8 cellular contexts compared by ENCODE assay signal in the genomic region with DNA sequence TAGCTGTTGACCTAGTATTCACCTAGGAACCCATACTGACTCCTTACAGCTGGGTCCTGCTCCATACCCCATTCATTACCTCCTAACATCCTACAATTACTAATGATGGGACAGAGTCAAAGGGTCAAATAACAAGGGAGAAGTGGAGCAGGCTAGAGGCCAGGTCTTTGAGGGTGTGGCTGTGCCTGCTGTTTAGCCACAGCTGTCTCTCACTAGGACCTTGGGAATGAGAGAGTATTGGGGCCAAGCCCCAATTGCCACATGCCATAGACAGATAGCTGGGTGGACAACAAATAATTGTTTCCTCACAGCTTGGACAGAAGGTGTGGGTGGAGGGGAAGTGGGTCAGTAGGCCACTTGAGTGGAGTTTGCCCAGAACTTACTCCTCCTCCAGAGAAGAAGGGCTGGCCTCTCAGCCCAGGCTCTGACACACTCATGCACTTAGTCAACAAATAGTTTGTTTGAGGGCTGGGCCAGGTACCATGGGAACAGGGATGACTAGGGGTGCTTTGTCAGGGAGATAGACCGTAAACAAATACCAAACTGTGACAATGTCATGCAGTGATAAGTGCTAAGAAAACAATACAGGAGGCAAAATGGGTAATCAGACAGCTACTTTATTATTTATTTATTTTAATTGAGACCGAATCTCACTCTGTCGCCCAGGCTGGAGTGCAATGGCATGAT. TPM values are rescaled to one million over a fixed set of nuclear protein-coding genes. Genes with fewer than 3 reads are reported as not detected.
DNase-seq lines count a peak whose midpoint lies in the region; ATAC-seq and TF ChIP-seq lines count a peak whose summit lies in the region.

No MANE protein-coding gene starts in this region.

- TF ChIP-seq CTCF in AG10803 (conservative IDR thresholded peaks at IDR 0.05; ENCODE audit: low read length) (no peak), fibroblast of the aortic adventitia (IDR thresholded peaks at IDR 0.05; ENCODE audit: insufficient read depth, low read length) (no peak)

- no peaks in the 10 kb centered on the region for H3K9me3 Mint-ChIP-seq in activated CD4-positive, alpha-beta T cell treated with anti-CD3 and anti-CD28 coated beads, Interleukin-2, amount 10 ng/mL, durations not matched to agents 24 days and 14 days

- peak overlapping the region; percentile 57 for H3K27ac Mint-ChIP-seq in activated CD4-positive, alpha-beta T cell treated with anti-CD3 and anti-CD28 coated beads, Interleukin-2, amount 10 ng/mL, durations not matched to agents 24 days and 14 days

- H3K27me3 Mint-ChIP-seq in activated CD4-positive, alpha-beta T cell treated with anti-CD3 and anti-CD28 coated beads, Interleukin-2, amount 10 ng/mL, durations not matched to agents 24 days and 14 days = no peaks in the 10 kb centered on the region

- no peak overlapping the region for H3K4me3 Mint-ChIP-seq in activated CD4-positive, alpha-beta T cell treated with anti-CD3 and anti-CD28 coated beads, Interleukin-2, amount 10 ng/mL, durations not matched to agents 24 days and 14 days

- ATAC-seq in GM21515 (IDR thresholded peaks at IDR 0.05; ENCODE audit: unreplicated experiment) (no peak), HG02970 (IDR thresholded peaks at IDR 0.05; ENCODE audit: low FRiP score, unreplicated experiment) (no peak)

- H3K36me3 Mint-ChIP-seq in activated CD4-positive, alpha-beta T cell treated with anti-CD3 and anti-CD28 coated beads, Interleukin-2, amount 10 ng/mL, durations not matched to agents 24 days and 14 days (ENCODE audit: low read depth) = peaks cover 14% of the 10 kb centered on the region

- intact Hi-C loops in activated CD4-positive, alpha-beta T cell treated with anti-CD3 and anti-CD28 coated beads, Interleukin-2, amount 10 ng/mL, durations not matched to agents 24 days and 14 days (cut with micrococcal nuclease) = no loop called here

- DNase-seq in AG10803 (ENCODE audit: low read depth) (peak; percentile 99), HPDE6-E6E7 (ENCODE audit: extremely low spot score) (peak; percentile 99), fibroblast of the aortic adventitia (ENCODE audit: low read depth) (peak; percentile 90), non-pigmented ciliary epithelial cell (ENCODE audit: low read depth) (peak; percentile 79), NCI-H1105 (lab: John Stamatoyannopoulos, UW) (no peak)
- no peak for DNase-seq in activated CD4-positive, alpha-beta T cell treated with anti-CD3 and anti-CD28 coated beads, Interleukin-2, amount 10 ng/mL, durations not matched to agents 24 days and 14 days

- no peak overlapping the region for H3K4me3 ChIP-seq in AG10803 (ENCODE audit: low read length)
- H3K4me3 ChIP-seq in fibroblast of the aortic adventitia (ENCODE audit: low read depth, low read length) = no peak overlapping the region

- peaks cover 27% of the 10 kb centered on the region for H3K4me1 Mint-ChIP-seq in activated CD4-positive, alpha-beta T cell treated with anti-CD3 and anti-CD28 coated beads, Interleukin-2, amount 10 ng/mL, durations not matched to agents 24 days and 14 days

RNA-seq across cellular contexts. Expression of a gene that starts 10.2 kb away (rescaled TPM):
- total RNA-seq in activated CD4-positive, alpha-beta T cell treated with anti-CD3 and anti-CD28 coated beads, Interleukin-2, amount 10 ng/mL, durations not matched to agents 24 days and 14 days = 37.0 and 44.5 TPM in 2 replicates
- 28.9 and 39.9 TPM in 2 replicates for total RNA-seq in fibroblast of the aortic adventitia (ENCODE audit: low replicate concordance)

RNA-seq across cellular contexts. Expression of a gene that starts 11.0 kb away (rescaled TPM):
- total RNA-seq in activated CD4-positive, alpha-beta T cell treated with anti-CD3 and anti-CD28 coated beads, Interleukin-2, amount 10 ng/mL, durations not matched to agents 24 days and 14 days = 184 and 188 TPM in 2 replicates
- 24.4 and 155 TPM in 2 replicates for total RNA-seq in fibroblast of the aortic adventitia (ENCODE audit: low replicate concordance)

RNA-seq across cellular contexts. Expression of a gene that starts 15.2 kb away (rescaled TPM):
- total RNA-seq in activated CD4-positive, alpha-beta T cell treated with anti-CD3 and anti-CD28 coated beads, Interleukin-2, amount 10 ng/mL, durations not matched to agents 24 days and 14 days = 112 and 122 TPM in 2 replicates
- 29.1 and 47.4 TPM in 2 replicates for total RNA-seq in fibroblast of the aortic adventitia (ENCODE audit: low replicate concordance)

RNA-seq across cellular contexts. Expression of a gene that starts 15.6 kb away (rescaled TPM):
- total RNA-seq in activated CD4-positive, alpha-beta T cell treated with anti-CD3 and anti-CD28 coated beads, Interleukin-2, amount 10 ng/mL, durations not matched to agents 24 days and 14 days = 46.4 and 48.7 TPM in 2 replicates
- total RNA-seq in fibroblast of the aortic adventitia (ENCODE audit: low replicate concordance) = 19.8 and 21.1 TPM in 2 replicates

RNA-seq across cellular contexts. Expression of a gene that starts 27.0 kb away (rescaled TPM):
- total RNA-seq in activated CD4-positive, alpha-beta T cell treated with anti-CD3 and anti-CD28 coated beads, Interleukin-2, amount 10 ng/mL, durations not matched to agents 24 days and 14 days = 0.63 TPM in 1 of 2 replicates, not detected in the other
- total RNA-seq in fibroblast of the aortic adventitia (ENCODE audit: low replicate concordance) = not detected in 2 replicates

Comparison
In these comparisons a context has a peak if more than half of its experiments do, and no peak if none do; other contexts are left out.
1. DNase-seq: peak in AG10803 (single experiment), HPDE6-E6E7 (single experiment), fibroblast of the aortic adventitia (single experiment) and non-pigmented ciliary epithelial cell (single experiment); none in activated CD4-positive, alpha-beta T cell treated with anti-CD3 and anti-CD28 coated beads, Interleukin-2, amount 10 ng/mL, durations not matched to agents 24 days and 14 days (single experiment) and NCI-H1105 (single experiment).